ENCODE assay signal across 1 cellular context in the genomic region with DNA sequence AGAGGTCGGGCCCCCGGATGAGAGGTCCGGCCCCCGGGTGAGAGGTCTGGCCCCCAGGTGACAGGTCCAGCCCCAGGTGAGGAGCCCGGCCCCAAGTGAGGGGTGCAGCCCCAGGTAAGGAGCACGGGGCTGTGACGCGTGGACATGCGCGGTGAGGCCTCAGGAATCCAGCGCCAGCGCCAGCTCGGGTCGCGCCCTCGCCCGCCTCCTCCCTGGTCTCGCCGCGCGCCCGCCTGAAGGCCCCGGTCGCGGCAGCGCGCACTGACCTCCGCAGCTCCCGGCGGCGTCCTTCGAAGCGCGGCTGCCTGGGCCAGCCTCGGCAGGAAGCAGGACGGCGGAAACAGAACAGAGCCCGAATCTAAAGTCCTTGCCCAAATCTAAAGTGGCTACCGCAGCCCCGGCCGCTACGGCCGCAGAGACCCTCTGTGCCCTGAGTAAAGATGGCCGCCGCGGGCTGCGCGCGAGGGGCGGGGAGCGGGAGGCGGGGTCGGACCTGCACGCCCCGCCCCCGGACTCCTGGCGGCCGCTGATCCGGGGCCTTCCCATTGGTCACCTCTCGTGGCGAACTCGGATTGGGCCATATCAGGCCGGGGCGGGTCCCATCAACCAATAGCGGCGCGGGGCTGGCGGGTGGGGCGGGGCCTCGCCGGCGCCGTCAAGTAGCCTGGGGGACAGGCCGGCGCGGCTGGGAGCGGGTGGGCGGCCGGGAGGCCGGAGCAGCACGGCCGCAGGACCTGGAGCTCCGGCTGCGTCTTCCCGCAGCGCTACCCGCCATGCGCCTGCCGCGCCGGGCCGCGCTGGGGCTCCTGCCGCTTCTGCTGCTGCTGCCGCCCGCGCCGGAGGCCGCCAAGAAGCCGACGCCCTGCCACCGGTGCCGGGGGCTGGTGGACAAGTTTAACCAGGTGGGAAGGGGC.
TF ChIP-seq lines count a peak whose summit lies in the region.

TSS of gene ALG12 (minus strand) at position 442 of the 914 bp plus-strand sequence. CDS start 4,673 bp downstream, outside the sequence.
TSS of gene CRELD2 (plus strand) at position 638 of the 914 bp plus-strand sequence. CDS start at position 774, 136 bp downstream.

TF ChIP-seq in K562, 482 proteins besides CTCF, POLR2A, EP300 and RAD21 (continued from another document and continues in another):
- TF ChIP-seq, protein P1, sequence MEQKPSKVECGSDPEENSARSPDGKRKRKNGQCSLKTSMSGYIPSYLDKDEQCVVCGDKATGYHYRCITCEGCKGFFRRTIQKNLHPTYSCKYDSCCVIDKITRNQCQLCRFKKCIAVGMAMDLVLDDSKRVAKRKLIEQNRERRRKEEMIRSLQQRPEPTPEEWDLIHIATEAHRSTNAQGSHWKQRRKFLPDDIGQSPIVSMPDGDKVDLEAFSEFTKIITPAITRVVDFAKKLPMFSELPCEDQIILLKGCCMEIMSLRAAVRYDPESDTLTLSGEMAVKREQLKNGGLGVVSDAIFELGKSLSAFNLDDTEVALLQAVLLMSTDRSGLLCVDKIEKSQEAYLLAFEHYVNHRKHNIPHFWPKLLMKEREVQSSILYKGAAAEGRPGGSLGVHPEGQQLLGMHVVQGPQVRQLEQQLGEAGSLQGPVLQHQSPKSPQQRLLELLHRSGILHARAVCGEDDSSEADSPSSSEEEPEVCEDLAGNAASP (IDR thresholded peaks at IDR 0.05), result no peak
- TF ChIP-seq YY1 (IDR thresholded peaks at IDR 0.05; ENCODE audit: borderline replicate concordance in 1 of 3, control insufficient read depth in 1 of 3, extremely low read depth in 1 of 3, insufficient read depth in 3 of 3, insufficient read length in 1 of 3, insufficient replicate concordance in 2 of 3, low read depth in 1 of 3, low read length in 2 of 3) (peak; percentile 96 to 99 (median 99)), HNRNPL (IDR thresholded peaks at IDR 0.05; ENCODE audit: low read depth, low read length) (peak; percentile 32; the same call in 1 of the 2 replicates), PHF21A (IDR thresholded peaks at IDR 0.05; ENCODE audit: borderline replicate concordance, low read depth) (no peak), NR2C2 (CRISPR knock-in tag; IDR thresholded peaks at IDR 0.05) (no peak), NR2C2 (tag; IDR thresholded peaks at IDR 0.05) (peak; percentile 94), NEUROD1 (IDR thresholded peaks at IDR 0.05; ENCODE audit: borderline replicate concordance, low read depth, low read length, partially characterized antibody) (peak; percentile 28), CTCFL (IDR thresholded peaks at IDR 0.05; ENCODE audit: borderline replicate concordance, insufficient read depth, low read depth, low read length, poor library complexity, severe bottlenecking) (peak; percentile 81), MBD2 (IDR thresholded peaks at IDR 0.05; ENCODE audit: borderline replicate concordance, low read depth) (peak; percentile 74; the same call in 1 of the 2 replicates), RBFOX2 (IDR thresholded peaks at IDR 0.05; ENCODE audit: low read depth, low read length) (peak; percentile 84), EP400 (IDR thresholded peaks at IDR 0.05) (peak; percentile 55; the same call in 1 of the 2 replicates), PHB (CRISPR knock-in tag; IDR thresholded peaks at IDR 0.05) (no peak), GABPA (tag; conservative IDR thresholded peaks at IDR 0.05; ENCODE audit: low read depth) (peak; percentile 88), ATF1 (CRISPR knock-in tag; IDR thresholded peaks at IDR 0.05) (no peak), ATF1 (tag; IDR thresholded peaks at IDR 0.05) (peak; percentile 71), NCOA6 (IDR thresholded peaks at IDR 0.05) (no peak), ZNF431 (CRISPR knock-in tag; IDR thresholded peaks at IDR 0.05) (no peak), SOX6 (IDR thresholded peaks at IDR 0.05) (peak; percentile 14; the same call in 1 of the 2 replicates), RB1 (IDR thresholded peaks at IDR 0.05; ENCODE audit: low read depth) (peak; percentile 69), HMGN3 (IDR thresholded peaks at IDR 0.05; ENCODE audit: borderline replicate concordance, extremely low read depth, insufficient read length, low read depth, low read length) (peak; percentile 77), FOS (IDR thresholded peaks at IDR 0.05; ENCODE audit: extremely low read depth, insufficient read length) (peak; percentile 68), SETDB1 (IDR thresholded peaks at IDR 0.05; ENCODE audit: low read length) (no peak), E2F5 (CRISPR knock-in tag; IDR thresholded peaks at IDR 0.05) (no peak), MTF1 (CRISPR knock-in tag; IDR thresholded peaks at IDR 0.05; ENCODE audit: borderline replicate concordance) (no peak), CTBP1 (IDR thresholded peaks at IDR 0.05; ENCODE audit: borderline replicate concordance) (peak; percentile 90), AFF1 (IDR thresholded peaks at IDR 0.05; ENCODE audit: low read depth in 1 of 2, partially characterized antibody in 2 of 2) (no peak), CXXC5 (CRISPR knock-in tag; IDR thresholded peaks at IDR 0.05) (peak; percentile 80), UBTF (IDR thresholded peaks at IDR 0.05; ENCODE audit: borderline replicate concordance in 1 of 2, low read depth in 2 of 2, low read length in 2 of 2) (0 out of 4 replicates have a peak, but pooled peaks of 1 of the 2 experiments have one; percentile 52), ZFX (CRISPR knock-in tag; IDR thresholded peaks at IDR 0.05) (peak; percentile 97), SP2 (IDR thresholded peaks at IDR 0.05; ENCODE audit: extremely low read depth, low read depth, low read length, poor library complexity, severe bottlenecking) (peak; percentile 46), MYC (IDR thresholded peaks at IDR 0.05; ENCODE audit: low read depth, low read length) (peak; percentile 51), MYC (CRISPR knock-in tag; IDR thresholded peaks at IDR 0.05; ENCODE audit: borderline replicate concordance, low read depth) (no peak)
- TF ChIP-seq, protein P2, sequence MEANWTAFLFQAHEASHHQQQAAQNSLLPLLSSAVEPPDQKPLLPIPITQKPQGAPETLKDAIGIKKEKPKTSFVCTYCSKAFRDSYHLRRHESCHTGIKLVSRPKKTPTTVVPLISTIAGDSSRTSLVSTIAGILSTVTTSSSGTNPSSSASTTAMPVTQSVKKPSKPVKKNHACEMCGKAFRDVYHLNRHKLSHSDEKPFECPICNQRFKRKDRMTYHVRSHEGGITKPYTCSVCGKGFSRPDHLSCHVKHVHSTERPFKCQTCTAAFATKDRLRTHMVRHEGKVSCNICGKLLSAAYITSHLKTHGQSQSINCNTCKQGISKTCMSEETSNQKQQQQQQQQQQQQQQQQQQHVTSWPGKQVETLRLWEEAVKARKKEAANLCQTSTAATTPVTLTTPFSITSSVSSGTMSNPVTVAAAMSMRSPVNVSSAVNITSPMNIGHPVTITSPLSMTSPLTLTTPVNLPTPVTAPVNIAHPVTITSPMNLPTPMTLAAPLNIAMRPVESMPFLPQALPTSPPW (CRISPR knock-in tag; IDR thresholded peaks at IDR 0.05), result peak; percentile 68; the same call in 1 of the 2 replicates
- TF ChIP-seq, protein P3, sequence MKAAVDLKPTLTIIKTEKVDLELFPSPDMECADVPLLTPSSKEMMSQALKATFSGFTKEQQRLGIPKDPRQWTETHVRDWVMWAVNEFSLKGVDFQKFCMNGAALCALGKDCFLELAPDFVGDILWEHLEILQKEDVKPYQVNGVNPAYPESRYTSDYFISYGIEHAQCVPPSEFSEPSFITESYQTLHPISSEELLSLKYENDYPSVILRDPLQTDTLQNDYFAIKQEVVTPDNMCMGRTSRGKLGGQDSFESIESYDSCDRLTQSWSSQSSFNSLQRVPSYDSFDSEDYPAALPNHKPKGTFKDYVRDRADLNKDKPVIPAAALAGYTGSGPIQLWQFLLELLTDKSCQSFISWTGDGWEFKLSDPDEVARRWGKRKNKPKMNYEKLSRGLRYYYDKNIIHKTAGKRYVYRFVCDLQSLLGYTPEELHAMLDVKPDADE (conservative IDR thresholded peaks at IDR 0.05; ENCODE audit: control insufficient read depth, low read depth, low read length), result 0 out of 2 replicates have a peak, but pooled peaks have one; percentile 17
- TF ChIP-seq, protein P4, sequence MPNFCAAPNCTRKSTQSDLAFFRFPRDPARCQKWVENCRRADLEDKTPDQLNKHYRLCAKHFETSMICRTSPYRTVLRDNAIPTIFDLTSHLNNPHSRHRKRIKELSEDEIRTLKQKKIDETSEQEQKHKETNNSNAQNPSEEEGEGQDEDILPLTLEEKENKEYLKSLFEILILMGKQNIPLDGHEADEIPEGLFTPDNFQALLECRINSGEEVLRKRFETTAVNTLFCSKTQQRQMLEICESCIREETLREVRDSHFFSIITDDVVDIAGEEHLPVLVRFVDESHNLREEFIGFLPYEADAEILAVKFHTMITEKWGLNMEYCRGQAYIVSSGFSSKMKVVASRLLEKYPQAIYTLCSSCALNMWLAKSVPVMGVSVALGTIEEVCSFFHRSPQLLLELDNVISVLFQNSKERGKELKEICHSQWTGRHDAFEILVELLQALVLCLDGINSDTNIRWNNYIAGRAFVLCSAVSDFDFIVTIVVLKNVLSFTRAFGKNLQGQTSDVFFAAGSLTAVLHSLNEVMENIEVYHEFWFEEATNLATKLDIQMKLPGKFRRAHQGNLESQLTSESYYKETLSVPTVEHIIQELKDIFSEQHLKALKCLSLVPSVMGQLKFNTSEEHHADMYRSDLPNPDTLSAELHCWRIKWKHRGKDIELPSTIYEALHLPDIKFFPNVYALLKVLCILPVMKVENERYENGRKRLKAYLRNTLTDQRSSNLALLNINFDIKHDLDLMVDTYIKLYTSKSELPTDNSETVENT (CRISPR knock-in tag; IDR thresholded peaks at IDR 0.05), result peak; percentile 42; the same call in 1 of the 2 replicates
- TF ChIP-seq, protein P5, sequence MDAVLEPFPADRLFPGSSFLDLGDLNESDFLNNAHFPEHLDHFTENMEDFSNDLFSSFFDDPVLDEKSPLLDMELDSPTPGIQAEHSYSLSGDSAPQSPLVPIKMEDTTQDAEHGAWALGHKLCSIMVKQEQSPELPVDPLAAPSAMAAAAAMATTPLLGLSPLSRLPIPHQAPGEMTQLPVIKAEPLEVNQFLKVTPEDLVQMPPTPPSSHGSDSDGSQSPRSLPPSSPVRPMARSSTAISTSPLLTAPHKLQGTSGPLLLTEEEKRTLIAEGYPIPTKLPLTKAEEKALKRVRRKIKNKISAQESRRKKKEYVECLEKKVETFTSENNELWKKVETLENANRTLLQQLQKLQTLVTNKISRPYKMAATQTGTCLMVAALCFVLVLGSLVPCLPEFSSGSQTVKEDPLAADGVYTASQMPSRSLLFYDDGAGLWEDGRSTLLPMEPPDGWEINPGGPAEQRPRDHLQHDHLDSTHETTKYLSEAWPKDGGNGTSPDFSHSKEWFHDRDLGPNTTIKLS (IDR thresholded peaks at IDR 0.05; ENCODE audit: borderline replicate concordance, low read depth), result peak; percentile 52; the same call in 1 of the 2 replicates
